In genomic region chr12:49580572-49581535, GRCh38 we compare ENCODE assay signal across 8 cellular contexts. TPM values are rescaled to one million over a fixed set of nuclear protein-coding genes. Genes with fewer than 3 reads are reported as not detected.
DNase-seq lines count a peak whose midpoint lies in the region; ATAC-seq, FAIRE-seq and TF ChIP-seq lines count a peak whose summit lies in the region.

No MANE protein-coding gene starts in this region.

- H3K56ac ChIP-seq in H9 (ENCODE audit: insufficient read length, low read depth, low read length): no peak overlapping the region

- no peak overlapping the region for H2BK20ac ChIP-seq in H9 (ENCODE audit: low read depth, low read length, poor library complexity, severe bottlenecking)

- peak; percentile 87 for FAIRE-seq in HepG2 (lab: Jason Lieb, UNC)

- H3K18ac ChIP-seq in H9 (ENCODE audit: insufficient read length, low read depth, low read length): no peak overlapping the region

- no peak overlapping the region for H2BK120ac ChIP-seq in H9 (ENCODE audit: low read depth, low read length, poor library complexity, severe bottlenecking)

- in situ Hi-C loops in HepG2 (cut with HindIII; ENCODE audit: extremely low pct_ligation_motif_present, low pct_unique_long_range_greater_than_20kb): no loop called here

- H4K91ac ChIP-seq in H9 (ENCODE audit: insufficient read length, low read depth, low read length): no peak overlapping the region

- H3K9me3 ChIP-seq in H9 (ENCODE audit: control insufficient read depth, low read depth, low read length) (no peaks in the 10 kb centered on the region), HepG2 (ENCODE audit: low read length) (no peaks in the 10 kb centered on the region)

- peak; percentile 81 for TF ChIP-seq RAD21 in HepG2 (CRISPR knock-in tag; IDR thresholded peaks at IDR 0.05)

- H3T11ph ChIP-seq in H9 (ENCODE audit: low read length): no peak overlapping the region

- H3K27me3 ChIP-seq in H9 (ENCODE audit: insufficient read depth, low read length) (no peaks in the 10 kb centered on the region), HepG2 (ENCODE audit: control insufficient read depth in 1 of 2, insufficient read depth in 2 of 2, low read length in 2 of 2) (no peaks in the 10 kb centered on the region)

- no peaks in the 10 kb centered on the region for H3K4me1 ChIP-seq in H9 (ENCODE audit: insufficient read depth, low read length)
- H3K4me1 ChIP-seq in HepG2 (ENCODE audit: insufficient read depth, low read length): peaks cover 25% of the 10 kb centered on the region

- no peak for TF ChIP-seq EP300 in HepG2 (IDR thresholded peaks at IDR 0.05; ENCODE audit: low read depth in 2 of 2, low read length in 2 of 2)
- no peak for TF ChIP-seq EP300 in HepG2 (CRISPR knock-in tag; IDR thresholded peaks at IDR 0.05; ENCODE audit: borderline replicate concordance)

- H3K27ac ChIP-seq in H9 (ENCODE audit: insufficient read length, low read depth, low read length) (no peak overlapping the region), HepG2 (ENCODE audit: extremely low read length, insufficient read depth, low read length) (no peak overlapping the region)

- no peak overlapping the region for H3K4me3 ChIP-seq in HepG2 (replicated peaks in 1 of 3; ENCODE audit: insufficient read depth in 1 of 3, low read depth in 2 of 3, low read length in 3 of 3)

- no peak for TF ChIP-seq POLR2A in HepG2 (IDR thresholded peaks at IDR 0.05; ENCODE audit: insufficient read depth in 1 of 2, low read depth in 2 of 2, low read length in 2 of 2)

- H4K20me1 ChIP-seq in H9 (ENCODE audit: control insufficient read depth, insufficient read depth, insufficient read length): peaks cover 3% of the 10 kb centered on the region
- no peaks in the 10 kb centered on the region for H4K20me1 ChIP-seq in HepG2 (ENCODE audit: insufficient read depth, low read length)

- H3K14ac ChIP-seq in H9 (ENCODE audit: insufficient read depth, low read length): no peak overlapping the region

- peak; percentile 92 for TF ChIP-seq CTCF in H9 (conservative IDR thresholded peaks at IDR 0.05)
- peak; percentile 96 for TF ChIP-seq CTCF in HepG2 (CRISPR knock-in tag; IDR thresholded peaks at IDR 0.05)

- no peak overlapping the region for H3K23ac ChIP-seq in H9 (ENCODE audit: insufficient read length, low read depth, low read length)

- ATAC-seq in activated CD4-positive, alpha-beta T cell treated with anti-CD3 and anti-CD28 coated beads for 36 hours: peak; percentile 84
- ATAC-seq in HepG2 (peak; percentile 97), HG02885 (IDR thresholded peaks at IDR 0.05; ENCODE audit: poor library complexity, unreplicated experiment) (no peak)

- WGBS in H9 (ENCODE audit: extremely low coverage, insufficient read length, low lambda C conversion rate): no CpG with 5 or more reads among the region's 8 CpGs
- 32% methylated on average over 6 of the region's 8 CpGs for WGBS in HepG2 (ENCODE audit: low lambda C conversion rate)

- H3K9me3 Mint-ChIP-seq in H9: no peaks in the 10 kb centered on the region
- H3K9me3 Mint-ChIP-seq in activated CD4-positive, alpha-beta T cell treated with anti-CD3 and anti-CD28 coated beads for 36 hours (ENCODE audit: low read depth): no peaks in the 10 kb centered on the region

- no TSS peak for BruUV-seq in HepG2 (replicated peaks; lab: Mats Ljungman, UMichigan)

- H3K4me2 ChIP-seq in H9 (ENCODE audit: insufficient read depth, insufficient read length, low read length): peak overlapping the region; percentile 17
- H3K4me2 ChIP-seq in HepG2 (ENCODE audit: low read depth, low read length): peak overlapping the region; percentile 23; the same call in 1 of the 2 replicates

- H3K27me3 Mint-ChIP-seq in H9 (ENCODE audit: low read depth): peaks cover 2% of the 10 kb centered on the region; the same call in 1 of the 2 replicates
- no peaks in the 10 kb centered on the region for H3K27me3 Mint-ChIP-seq in activated CD4-positive, alpha-beta T cell treated with anti-CD3 and anti-CD28 coated beads for 36 hours

- H3K79me1 ChIP-seq in H9 (ENCODE audit: insufficient read depth, low read depth, low read length, poor library complexity, severe bottlenecking): no peaks in the 10 kb centered on the region

- peak overlapping the region in 1 of 2 experiments; percentile 34; a peak in 1 of 5 replicates for H3K4me3 Mint-ChIP-seq in H9
- no peak overlapping the region for H3K4me3 Mint-ChIP-seq in activated CD4-positive, alpha-beta T cell treated with anti-CD3 and anti-CD28 coated beads for 36 hours

- H3K9ac ChIP-seq in H9 (ENCODE audit: extremely low read depth, insufficient read length, low read length) (no peak overlapping the region), HepG2 (ENCODE audit: insufficient read depth, low read depth, low read length) (no peak overlapping the region)

- intact Hi-C loops in activated CD4-positive, alpha-beta T cell treated with anti-CD3 and anti-CD28 coated beads for 36 hours (cut with DNase I, micrococcal nuclease): loop anchor here in 1 of 2 experiments (1.0 to 2.0 kb wide), 3 partner anchors 42 to 223 kb away; partner anchors contain the start of gene PRPF40B
- intact Hi-C loops in HepG2 (cut with micrococcal nuclease; ENCODE audit: unreplicated experiment): loop anchor here (1.0 kb wide), 2 partner anchors 28 to 224 kb away; no protein-coding TSS in a partner anchor

- H3K4me1 Mint-ChIP-seq in H9: peaks cover 9 to 13% of the 10 kb centered on the region in 2 experiments
- peaks cover 21% of the 10 kb centered on the region for H3K4me1 Mint-ChIP-seq in activated CD4-positive, alpha-beta T cell treated with anti-CD3 and anti-CD28 coated beads for 36 hours

- peaks cover 4 to 6% (median 4%) of the 10 kb centered on the region in 3 experiments; a peak in 5 of 7 replicates for H3K36me3 Mint-ChIP-seq in H9 (ENCODE audit: insufficient read depth in 1 of 3, low read depth in 3 of 3)
- H3K36me3 Mint-ChIP-seq in activated CD4-positive, alpha-beta T cell treated with anti-CD3 and anti-CD28 coated beads for 36 hours (ENCODE audit: low read depth): peaks cover 11% of the 10 kb centered on the region

- CTCF ChIA-PET in activated CD4-positive, alpha-beta T cell treated with anti-CD3 and anti-CD28 coated beads for 36 hours (lab: Charles Lee): interaction anchor here (0.6 to 3.2 kb wide), 33 partner anchors 10 to 695 kb away, joined by 3 to 20 read pairs (median 3); partner anchors contain the start of genes DNAJC22 and FAM186B
- CTCF ChIA-PET in HepG2 (lab: Yijun Ruan, JAX; ENCODE audit: low intra/inter-chr PET ratio, low total read pairs): interaction anchor here (0.8 to 2.2 kb wide), 3 partner anchors 27 to 223 kb away, joined by 3 to 14 read pairs (median 4); no protein-coding TSS in a partner anchor

- H2BK12ac ChIP-seq in H9 (ENCODE audit: insufficient read length, low read depth, low read length): no peak overlapping the region

- no peak overlapping the region for H2AK5ac ChIP-seq in H9 (ENCODE audit: insufficient read length, low read length)

- no peak overlapping the region for H2AFZ ChIP-seq in H9 (ENCODE audit: low read length)
- no peak overlapping the region for H2AFZ ChIP-seq in HepG2 (ENCODE audit: low read length)

- no peak overlapping the region for H3K27ac Mint-ChIP-seq in H9
- H3K27ac Mint-ChIP-seq in activated CD4-positive, alpha-beta T cell treated with anti-CD3 and anti-CD28 coated beads for 36 hours: peak overlapping the region; percentile 68

- DNase-seq in CD1c-positive myeloid dendritic cell (ENCODE audit: extremely low spot score) (peak; percentile 66), H9 (peak; percentile 96), NCI-H2227 (lab: John Stamatoyannopoulos, UW; ENCODE audit: unreplicated experiment) (peak; percentile 83), dedifferentiated amniotic fluid mesenchymal stem cell (ENCODE audit: extremely low spot score) (peak; percentile 70), HepG2 (ENCODE audit: low spot score) (peak; percentile 83)
- peak; percentile 77 for DNase-seq in activated CD4-positive, alpha-beta T cell treated with anti-CD3 and anti-CD28 coated beads for 36 hours
- DNase-seq in stimulated activated CD4-positive, alpha-beta T cell treated with anti-CD3 and anti-CD28 coated beads, Interleukin-4, amount 100 ng/mL, for 24 hours: peak; percentile 51

- no peak overlapping the region for H4K8ac ChIP-seq in H9 (replicated peaks; ENCODE audit: insufficient read length, low read depth, low read length)

- POLR2A ChIA-PET in activated CD4-positive, alpha-beta T cell treated with anti-CD3 and anti-CD28 coated beads for 36 hours (lab: Charles Lee): interaction anchor here (0.6 kb wide), 1 partner anchor 182 kb away, joined by 3 read pairs; no protein-coding TSS in a partner anchor
- POLR2A ChIA-PET in HepG2 (lab: Yijun Ruan, JAX): interaction anchor here (1.2 to 2.0 kb wide), 6 partner anchors 10 to 258 kb away, joined by 3 to 4 read pairs (median 4); partner anchors contain the start of genes MCRS1 and TROAP

- H2BK5ac ChIP-seq in H9 (ENCODE audit: insufficient read length, low read length): no peak overlapping the region

- H3K79me2 ChIP-seq in H9 (ENCODE audit: insufficient read depth, low read length): no peaks in the 10 kb centered on the region
- no peaks in the 10 kb centered on the region for H3K79me2 ChIP-seq in HepG2 (ENCODE audit: insufficient read depth, low read length)

- no peaks in the 10 kb centered on the region for H3K23me2 ChIP-seq in H9 (ENCODE audit: insufficient read length, low read depth, low read length, poor library complexity, severe bottlenecking)

- H3K4ac ChIP-seq in H9 (ENCODE audit: low read depth, low read length): no peak overlapping the region

- peaks cover 6 to 13% of the 10 kb centered on the region in 2 experiments; a peak in 4 of 5 replicates for H3K36me3 ChIP-seq in HepG2 (replicated peaks in 1 of 2; ENCODE audit: control insufficient read depth in 1 of 2, insufficient read depth in 2 of 2, low read length in 2 of 2)

- no peak overlapping the region for H2BK15ac ChIP-seq in H9 (ENCODE audit: low read depth, low read length)

- no peak overlapping the region for H4K5ac ChIP-seq in H9 (ENCODE audit: insufficient read length, low read depth, low read length)

RNA-seq across cellular contexts. Expression of gene MCRS1, which starts 12.9 kb away (rescaled TPM):
- total RNA-seq in H9 (2021) (98.7 and 103 TPM in 2 replicates), HepG2 (2016; rRNA removed; fragmentation: Illumina TruSeq; extraction: Trizol) (66.3 and 76.8 TPM in 2 replicates)
- 10 to 100 TPM; 48.2 to 58.2 TPM for total RNA-seq in activated CD4-positive, alpha-beta T cell treated with anti-CD3 and anti-CD28 coated beads for 36 hours
- total RNA-seq in HepG2 (2016; cell fraction: cytosol; rRNA removed; fragmentation: Illumina TruSeq; extraction: Trizol; ENCODE audit: low read depth): 32.9 and 37.0 TPM in 2 replicates
- 64.5 and 67.8 TPM in 2 replicates for total RNA-seq in HepG2 (2016; cell fraction: insoluble cytoplasmic fraction; rRNA removed; fragmentation: Illumina TruSeq; extraction: Trizol)
- 57.5 and 79.5 TPM in 2 replicates for total RNA-seq in HepG2 (2016; cell fraction: membrane; rRNA removed; fragmentation: Illumina TruSeq; extraction: Trizol)
- 53.8 and 61.6 TPM in 2 replicates for total RNA-seq in HepG2 (2016; cell fraction: nucleus; rRNA removed; fragmentation: Illumina TruSeq; extraction: Trizol)
- 51.0 and 51.1 TPM in 2 replicates for polyA plus RNA-seq in HepG2 (2011; rRNA removed)
- polyA plus RNA-seq in HepG2 (2011; cell fraction: cytosol; rRNA removed): 42.1 and 59.2 TPM in 2 replicates
- polyA plus RNA-seq in HepG2 (2011; cell fraction: nucleus; rRNA removed): 183 and 211 TPM in 2 replicates
- polyA plus RNA-seq in HepG2 (2012): 23.8 and 25.1 TPM in 2 replicates
- polyA plus RNA-seq in HepG2 (2016; cell fraction: cytosol; fragmentation: Illumina TruSeq; extraction: Trizol; ENCODE audit: low read depth): 23.7 and 32.2 TPM in 2 replicates
- 64.6 and 74.5 TPM in 2 replicates for polyA plus RNA-seq in HepG2 (2016; cell fraction: insoluble cytoplasmic fraction; fragmentation: Illumina TruSeq; extraction: Trizol; ENCODE audit: low read depth)
- 48.0 and 61.2 TPM in 2 replicates for polyA plus RNA-seq in HepG2 (2016; cell fraction: membrane; fragmentation: Illumina TruSeq; extraction: Trizol; ENCODE audit: low read depth)
- 102 and 107 TPM in 2 replicates for polyA plus RNA-seq in HepG2 (2016; cell fraction: nucleus; fragmentation: Illumina TruSeq; extraction: Trizol; ENCODE audit: insufficient read depth, low read depth)
- polyA minus RNA-seq in HepG2 (2011; rRNA and poly(A)+ RNA removed; ENCODE audit: low replicate concordance): 111 and 194 TPM in 2 replicates
- 18.1 and 20.3 TPM in 2 replicates for polyA minus RNA-seq in HepG2 (2011; cell fraction: cytosol; rRNA and poly(A)+ RNA removed)
- polyA minus RNA-seq in HepG2 (2011; cell fraction: nucleus; rRNA and poly(A)+ RNA removed): 29.8 and 41.8 TPM in 2 replicates

RNA-seq across cellular contexts. Expression of gene FAM186B, which starts 24.6 kb away (rescaled TPM):
- total RNA-seq in H9 (2021) (0.42 and 0.46 TPM in 2 replicates), HepG2 (2016; rRNA removed; fragmentation: Illumina TruSeq; extraction: Trizol) (0.17 and 0.20 TPM in 2 replicates)
- total RNA-seq in activated CD4-positive, alpha-beta T cell treated with anti-CD3 and anti-CD28 coated beads for 36 hours: under 1 TPM; 0.05 to 0.07 TPM
- total RNA-seq in HepG2 (2016; cell fraction: cytosol; rRNA removed; fragmentation: Illumina TruSeq; extraction: Trizol; ENCODE audit: low read depth): not detected in 2 replicates
- total RNA-seq in HepG2 (2016; cell fraction: insoluble cytoplasmic fraction; rRNA removed; fragmentation: Illumina TruSeq; extraction: Trizol): 0.21 and 0.30 TPM in 2 replicates
- total RNA-seq in HepG2 (2016; cell fraction: membrane; rRNA removed; fragmentation: Illumina TruSeq; extraction: Trizol): 0.14 and 0.15 TPM in 2 replicates
- 0.16 TPM in 1 of 2 replicates, not detected in the other for total RNA-seq in HepG2 (2016; cell fraction: nucleus; rRNA removed; fragmentation: Illumina TruSeq; extraction: Trizol)
- polyA plus RNA-seq in HepG2 (2011; rRNA removed): 0.05 and 0.07 TPM in 2 replicates
- 0.03 and 0.12 TPM in 2 replicates for polyA plus RNA-seq in HepG2 (2011; cell fraction: cytosol; rRNA removed)
- 0.07 and 0.08 TPM in 2 replicates for polyA plus RNA-seq in HepG2 (2011; cell fraction: nucleus; rRNA removed)
- polyA plus RNA-seq in HepG2 (2012): 0.19 and 0.44 TPM in 2 replicates
- not detected in 2 replicates for polyA plus RNA-seq in HepG2 (2016; cell fraction: cytosol; fragmentation: Illumina TruSeq; extraction: Trizol; ENCODE audit: low read depth)
- 0.20 and 0.25 TPM in 2 replicates for polyA plus RNA-seq in HepG2 (2016; cell fraction: insoluble cytoplasmic fraction; fragmentation: Illumina TruSeq; extraction: Trizol; ENCODE audit: low read depth)
- polyA plus RNA-seq in HepG2 (2016; cell fraction: membrane; fragmentation: Illumina TruSeq; extraction: Trizol; ENCODE audit: low read depth): 0.14 and 0.23 TPM in 2 replicates
- not detected in 2 replicates for polyA plus RNA-seq in HepG2 (2016; cell fraction: nucleus; fragmentation: Illumina TruSeq; extraction: Trizol; ENCODE audit: insufficient read depth, low read depth)
- 0.22 TPM in 1 of 2 replicates, not detected in the other for polyA minus RNA-seq in HepG2 (2011; rRNA and poly(A)+ RNA removed; ENCODE audit: low replicate concordance)
- not detected in 2 replicates for polyA minus RNA-seq in HepG2 (2011; cell fraction: cytosol; rRNA and poly(A)+ RNA removed)
- 0.25 TPM in 1 of 2 replicates, not detected in the other for polyA minus RNA-seq in HepG2 (2011; cell fraction: nucleus; rRNA and poly(A)+ RNA removed)

RNA-seq across cellular contexts. Expression of gene KCNH3, which starts 42.0 kb away (rescaled TPM):
- total RNA-seq in H9 (2021) (0.26 and 0.39 TPM in 2 replicates), HepG2 (2016; rRNA removed; fragmentation: Illumina TruSeq; extraction: Trizol) (0.07 and 0.13 TPM in 2 replicates)
- 1 to 10 TPM; 2.4 to 3.3 TPM for total RNA-seq in activated CD4-positive, alpha-beta T cell treated with anti-CD3 and anti-CD28 coated beads for 36 hours
- total RNA-seq in HepG2 (2016; cell fraction: cytosol; rRNA removed; fragmentation: Illumina TruSeq; extraction: Trizol; ENCODE audit: low read depth): not detected in 2 replicates
- total RNA-seq in HepG2 (2016; cell fraction: insoluble cytoplasmic fraction; rRNA removed; fragmentation: Illumina TruSeq; extraction: Trizol): 0.06 and 0.09 TPM in 2 replicates
- total RNA-seq in HepG2 (2016; cell fraction: membrane; rRNA removed; fragmentation: Illumina TruSeq; extraction: Trizol): not detected in 2 replicates
- total RNA-seq in HepG2 (2016; cell fraction: nucleus; rRNA removed; fragmentation: Illumina TruSeq; extraction: Trizol): not detected in 2 replicates
- polyA plus RNA-seq in HepG2 (2011; rRNA removed): 0.01 and 0.03 TPM in 2 replicates
- 0.04 TPM in 1 of 2 replicates, not detected in the other for polyA plus RNA-seq in HepG2 (2011; cell fraction: cytosol; rRNA removed)
- 0.05 and 0.23 TPM in 2 replicates for polyA plus RNA-seq in HepG2 (2011; cell fraction: nucleus; rRNA removed)
- 0.08 TPM in 1 of 2 replicates, not detected in the other for polyA plus RNA-seq in HepG2 (2012)
- polyA plus RNA-seq in HepG2 (2016; cell fraction: cytosol; fragmentation: Illumina TruSeq; extraction: Trizol; ENCODE audit: low read depth): not detected in 2 replicates
- not detected in 2 replicates for polyA plus RNA-seq in HepG2 (2016; cell fraction: insoluble cytoplasmic fraction; fragmentation: Illumina TruSeq; extraction: Trizol; ENCODE audit: low read depth)
- 0.32 TPM in 1 of 2 replicates, not detected in the other for polyA plus RNA-seq in HepG2 (2016; cell fraction: membrane; fragmentation: Illumina TruSeq; extraction: Trizol; ENCODE audit: low read depth)
- 0.48 TPM in 1 of 2 replicates, not detected in the other for polyA plus RNA-seq in HepG2 (2016; cell fraction: nucleus; fragmentation: Illumina TruSeq; extraction: Trizol; ENCODE audit: insufficient read depth, low read depth)
- not detected in 2 replicates for polyA minus RNA-seq in HepG2 (2011; rRNA and poly(A)+ RNA removed; ENCODE audit: low replicate concordance)
- polyA minus RNA-seq in HepG2 (2011; cell fraction: cytosol; rRNA and poly(A)+ RNA removed): not detected in 2 replicates
- not detected in 2 replicates for polyA minus RNA-seq in HepG2 (2011; cell fraction: nucleus; rRNA and poly(A)+ RNA removed)

RNA-seq across cellular contexts. Expression of gene PRPF40B, which starts 42.5 kb away (rescaled TPM):
- total RNA-seq in H9 (2021) (17.4 and 19.0 TPM in 2 replicates), HepG2 (2016; rRNA removed; fragmentation: Illumina TruSeq; extraction: Trizol) (2.6 and 5.0 TPM in 2 replicates)
- total RNA-seq in activated CD4-positive, alpha-beta T cell treated with anti-CD3 and anti-CD28 coated beads for 36 hours: 1 to 10 TPM; 6.9 to 8.1 TPM
- total RNA-seq in HepG2 (2016; cell fraction: cytosol; rRNA removed; fragmentation: Illumina TruSeq; extraction: Trizol; ENCODE audit: low read depth): 2.2 and 2.3 TPM in 2 replicates
- total RNA-seq in HepG2 (2016; cell fraction: insoluble cytoplasmic fraction; rRNA removed; fragmentation: Illumina TruSeq; extraction: Trizol): 1.9 and 5.0 TPM in 2 replicates
- total RNA-seq in HepG2 (2016; cell fraction: membrane; rRNA removed; fragmentation: Illumina TruSeq; extraction: Trizol): 2.7 and 2.9 TPM in 2 replicates
- total RNA-seq in HepG2 (2016; cell fraction: nucleus; rRNA removed; fragmentation: Illumina TruSeq; extraction: Trizol): 8.8 and 9.0 TPM in 2 replicates
- 7.8 and 9.5 TPM in 2 replicates for polyA plus RNA-seq in HepG2 (2011; rRNA removed)
- 3.0 and 3.2 TPM in 2 replicates for polyA plus RNA-seq in HepG2 (2011; cell fraction: cytosol; rRNA removed)
- 63.5 and 64.1 TPM in 2 replicates for polyA plus RNA-seq in HepG2 (2011; cell fraction: nucleus; rRNA removed)
- 4.6 and 6.6 TPM in 2 replicates for polyA plus RNA-seq in HepG2 (2012)
- 0.79 and 1.2 TPM in 2 replicates for polyA plus RNA-seq in HepG2 (2016; cell fraction: cytosol; fragmentation: Illumina TruSeq; extraction: Trizol; ENCODE audit: low read depth)
- 2.1 and 3.5 TPM in 2 replicates for polyA plus RNA-seq in HepG2 (2016; cell fraction: insoluble cytoplasmic fraction; fragmentation: Illumina TruSeq; extraction: Trizol; ENCODE audit: low read depth)
- 1.5 and 1.6 TPM in 2 replicates for polyA plus RNA-seq in HepG2 (2016; cell fraction: membrane; fragmentation: Illumina TruSeq; extraction: Trizol; ENCODE audit: low read depth)
- polyA plus RNA-seq in HepG2 (2016; cell fraction: nucleus; fragmentation: Illumina TruSeq; extraction: Trizol; ENCODE audit: insufficient read depth, low read depth): 20.9 and 21.1 TPM in 2 replicates
- polyA minus RNA-seq in HepG2 (2011; rRNA and poly(A)+ RNA removed; ENCODE audit: low replicate concordance): 10.3 and 11.0 TPM in 2 replicates
- polyA minus RNA-seq in HepG2 (2011; cell fraction: cytosol; rRNA and poly(A)+ RNA removed): 1.3 and 2.6 TPM in 2 replicates
- 17.3 and 22.3 TPM in 2 replicates for polyA minus RNA-seq in HepG2 (2011; cell fraction: nucleus; rRNA and poly(A)+ RNA removed)
